ENCODE assay signal across 9 cellular contexts in genomic region chr1:39919545-39919944, GRCh38. TPM values are rescaled to one million over a fixed set of nuclear protein-coding genes. Genes with fewer than 3 reads are reported as not detected.
DNase-seq lines count a peak whose midpoint lies in the region; ATAC-seq and TF ChIP-seq lines count a peak whose summit lies in the region.
"Had no signal": no experiment of that assay in that cellular context is flagged by ENCODE, and none has a peak within 500 bp of the region (broad histone marks: within the 10 kb centered on the region; RNA-seq: fewer than 3 reads in every experiment).

No MANE protein-coding gene starts in this region.

- no peak overlapping the region for H3K27ac Mint-ChIP-seq in activated CD4-positive, alpha-beta T cell treated with anti-CD3 and anti-CD28 coated beads, Interleukin-2, amount 10 ng/mL, durations not matched to agents 24 days and 14 days

- no peak overlapping the region for H3K27ac ChIP-seq in effector memory CD4-positive, alpha-beta T cell (ENCODE audit: insufficient read depth, low read length, poor library complexity, severe bottlenecking)
- H3K27ac ChIP-seq in suprapubic skin: no peak overlapping the region
- H3K27ac ChIP-seq: SJSA1 had no signal

- H3K9me3 Mint-ChIP-seq in activated CD4-positive, alpha-beta T cell treated with anti-CD3 and anti-CD28 coated beads, Interleukin-2, amount 10 ng/mL, durations not matched to agents 24 days and 14 days: no peaks in the 10 kb centered on the region

- peaks cover 3% of the 10 kb centered on the region for H3K27me3 Mint-ChIP-seq in activated CD4-positive, alpha-beta T cell treated with anti-CD3 and anti-CD28 coated beads, Interleukin-2, amount 10 ng/mL, durations not matched to agents 24 days and 14 days

- DNase-seq in DMS79 (lab: John Stamatoyannopoulos, UW) (peak; percentile 54), NCI-H345 treated with DMSO at 0.1 percent for 48 hours (lab: John Stamatoyannopoulos, UW; ENCODE audit: unreplicated experiment) (peak; percentile 50), midbrain (lab: John Stamatoyannopoulos, UW) (peak; percentile 36), suprapubic skin (ENCODE audit: low spot score in 2 of 2) (no peak), epidermal melanocyte (ENCODE audit: insufficient read length, low spot score) (no peak)
- DNase-seq in activated CD4-positive, alpha-beta T cell treated with anti-CD3 and anti-CD28 coated beads, Interleukin-2, amount 10 ng/mL, durations not matched to agents 24 days and 14 days: peak; percentile 83
- DNase-seq in effector memory CD4-positive, alpha-beta T cell: peak in 2 of 3 donors; percentile 8 to 9

- H3K4me1 ChIP-seq in effector memory CD4-positive, alpha-beta T cell (ENCODE audit: control insufficient read depth, insufficient read depth, low read length, poor library complexity, severe bottlenecking): no peaks in the 10 kb centered on the region
- peaks cover 12% of the 10 kb centered on the region for H3K4me1 ChIP-seq in suprapubic skin
- H3K4me1 ChIP-seq: SJSA1 had no signal

- no peaks in the 10 kb centered on the region for H3K36me3 ChIP-seq in effector memory CD4-positive, alpha-beta T cell (ENCODE audit: control insufficient read depth, insufficient read depth, low read length)
- H3K36me3 ChIP-seq in suprapubic skin: no peaks in the 10 kb centered on the region
- H3K36me3 ChIP-seq: SJSA1 had no signal

- WGBS in suprapubic skin: 22% methylated on average over 3 of the region's 3 CpGs

- H3K4me1 Mint-ChIP-seq in activated CD4-positive, alpha-beta T cell treated with anti-CD3 and anti-CD28 coated beads, Interleukin-2, amount 10 ng/mL, durations not matched to agents 24 days and 14 days: peaks cover 2% of the 10 kb centered on the region

- no peaks in the 10 kb centered on the region for H3K9me3 ChIP-seq in effector memory CD4-positive, alpha-beta T cell (ENCODE audit: control insufficient read depth, low read length)
- no peaks in the 10 kb centered on the region for H3K9me3 ChIP-seq in suprapubic skin
- H3K9me3 ChIP-seq: SJSA1 had no signal

- no peak overlapping the region for H3K4me3 Mint-ChIP-seq in activated CD4-positive, alpha-beta T cell treated with anti-CD3 and anti-CD28 coated beads, Interleukin-2, amount 10 ng/mL, durations not matched to agents 24 days and 14 days

- TF ChIP-seq CTCF in suprapubic skin (IDR thresholded peaks at IDR 0.05): peak; percentile 20 to 46

- no peaks in the 10 kb centered on the region for H3K27me3 ChIP-seq in effector memory CD4-positive, alpha-beta T cell (replicated peaks; ENCODE audit: control insufficient read depth, insufficient read depth, low read length, poor library complexity, severe bottlenecking)
- no peaks in the 10 kb centered on the region for H3K27me3 ChIP-seq in suprapubic skin
- H3K27me3 ChIP-seq: SJSA1 had no signal

- TF ChIP-seq EP300 in suprapubic skin (IDR thresholded peaks at IDR 0.05): no peak

- ATAC-seq in HG02763 (IDR thresholded peaks at IDR 0.05; ENCODE audit: unreplicated experiment): peak; percentile 64

- no peak overlapping the region for H3K4me3 ChIP-seq in effector memory CD4-positive, alpha-beta T cell (ENCODE audit: insufficient read depth, low read depth, low read length, poor library complexity, severe bottlenecking)
- H3K4me3 ChIP-seq in suprapubic skin: no peak overlapping the region
- H3K4me3 ChIP-seq: SJSA1 had no signal

- no peak for TF ChIP-seq POLR2A in suprapubic skin (IDR thresholded peaks at IDR 0.05)

- intact Hi-C loops in activated CD4-positive, alpha-beta T cell treated with anti-CD3 and anti-CD28 coated beads, Interleukin-2, amount 10 ng/mL, durations not matched to agents 24 days and 14 days (cut with micrococcal nuclease): loop anchor here (1.0 to 5.0 kb wide), 4 partner anchors 36 to 113 kb away; partner anchors contain the start of gene MFSD2A

- H3K36me3 Mint-ChIP-seq in activated CD4-positive, alpha-beta T cell treated with anti-CD3 and anti-CD28 coated beads, Interleukin-2, amount 10 ng/mL, durations not matched to agents 24 days and 14 days (ENCODE audit: low read depth): no peaks in the 10 kb centered on the region

RNA-seq across cellular contexts. Expression of gene MYCL, which starts 17.8 kb away (rescaled TPM):
- total RNA-seq in activated CD4-positive, alpha-beta T cell treated with anti-CD3 and anti-CD28 coated beads, Interleukin-2, amount 10 ng/mL, durations not matched to agents 24 days and 14 days: 0.42 and 0.57 TPM in 2 replicates
- total RNA-seq in suprapubic skin: 100 to 1,000 TPM in 2 of 4 donors, 10 to 100 TPM in 2; 62.7 to 131 (median 95.1) TPM

RNA-seq across cellular contexts. Expression of gene MFSD2A, which starts 35.4 kb away (rescaled TPM):
- total RNA-seq in activated CD4-positive, alpha-beta T cell treated with anti-CD3 and anti-CD28 coated beads, Interleukin-2, amount 10 ng/mL, durations not matched to agents 24 days and 14 days: 47.0 and 49.7 TPM in 2 replicates
- total RNA-seq in suprapubic skin: 100 to 1,000 TPM; 169 to 416 (median 303) TPM

RNA-seq across cellular contexts. Expression of gene TRIT1, which starts 36.2 kb away (rescaled TPM):
- total RNA-seq in activated CD4-positive, alpha-beta T cell treated with anti-CD3 and anti-CD28 coated beads, Interleukin-2, amount 10 ng/mL, durations not matched to agents 24 days and 14 days: 28.2 and 28.4 TPM in 2 replicates
- total RNA-seq in suprapubic skin: 10 to 100 TPM; 14.1 to 50.7 (median 31.2) TPM

Comparison
In these comparisons a context has a peak if more than half of its experiments do, and no peak if none do; other contexts are left out.
1. DNase-seq: peak in DMS79 (single experiment), NCI-H345 treated with DMSO at 0.1 percent for 48 hours (single experiment), activated CD4-positive, alpha-beta T cell treated with anti-CD3 and anti-CD28 coated beads, Interleukin-2, amount 10 ng/mL, durations not matched to agents 24 days and 14 days (single experiment), effector memory CD4-positive, alpha-beta T cell (2 of 3) and midbrain (single experiment); none in suprapubic skin (0 of 2) and epidermal melanocyte (single experiment).
2. RNA of gene MYCL, which starts 17.8 kb away (total RNA-seq): 62.7 to 131 TPM in suprapubic skin; 0.42 to 0.57 TPM in activated CD4-positive, alpha-beta T cell treated with anti-CD3 and anti-CD28 coated beads, Interleukin-2, amount 10 ng/mL, durations not matched to agents 24 days and 14 days; every median in the first group is over 10 times any median in the second.